In genomic region chr16:27717726-27718125, GRCh38 we compare ENCODE assay signal across 26 cellular contexts.
DNase-seq lines count a peak whose midpoint lies in the region; ATAC-seq, FAIRE-seq and TF ChIP-seq lines count a peak whose summit lies in the region.
"Had no signal": no experiment of that assay in that cellular context is flagged by ENCODE, and none has a peak within 500 bp of the region (broad histone marks: within the 10 kb centered on the region; RNA-seq: fewer than 3 reads in every experiment).

No MANE protein-coding gene starts in this region.

- WGBS in sigmoid colon, 2 donors, result 93 to 96% methylated on average over 2 of the region's 2 CpGs

- no peak for ATAC-seq in GM18511 (IDR thresholded peaks at IDR 0.05; ENCODE audit: unreplicated experiment)
- ATAC-seq in sciatic nerve, result no peak
- ATAC-seq: activated CD8-positive, alpha-beta T cell treated with anti-CD3 and anti-CD28 coated beads, Interleukin-2, amount 10 ng/mL, durations not matched to agents 7 days and 5 days; esophagus mucosa; GM23338 had no signal

- TF ChIP-seq POLR2A in sigmoid colon (IDR thresholded peaks at IDR 0.05), result no peak

- DNase-seq in D341Med (ENCODE audit: low spot score) (peak; percentile 71), SJCRH30 (peak; percentile 91 to 95), kidney (peak; percentile 18), sigmoid colon (peak; percentile 28), NCI-H1694 treated with DMSO at 0.1 percent for 48 hours (lab: John Stamatoyannopoulos, UW) (no peak), GM10266 (ENCODE audit: extremely low spot score) (no peak), sciatic nerve (ENCODE audit: low spot score) (no peak)
- DNase-seq: ACHN; activated CD8-positive, alpha-beta T cell treated with anti-CD3 and anti-CD28 coated beads, Interleukin-2, amount 10 ng/mL, durations not matched to agents 7 days and 5 days; activated naive CD4-positive, alpha-beta T cell; effector CD8-positive, alpha-beta T cell; NCI-H1417; NCI-H2107; NCI-H526; stimulated activated CD4-positive, alpha-beta T cell treated with anti-CD3 and anti-CD28 coated beads, Interleukin-4, amount 100 ng/mL, for 24 hours had no signal

- intact Hi-C loops in kidney (cut with DNase I) (no loop called here), sigmoid colon (cut with DNase I) (no loop called here), sciatic nerve (cut with DNase I) (no loop called here)

- FAIRE-seq in kidney (lab: Jason Lieb, UNC), result no peak
- FAIRE-seq: frontal cortex, islet of Langerhans, urothelium cell line had no signal

- H3K27ac ChIP-seq in SJCRH30 (peak overlapping the region; percentile 98), kidney (ENCODE audit: low read depth in 2 of 2, low read length in 2 of 2) (no peak overlapping the region), sigmoid colon (peak overlapping the region; percentile 46 to 68 (median 60))
- H3K27ac ChIP-seq: C4-2B, cardiac muscle cell, HL-60, neutrophil had no signal

- peak overlapping the region; percentile 49 for H3K4me3 ChIP-seq in SJCRH30
- no peak overlapping the region for H3K4me3 ChIP-seq in kidney (ENCODE audit: low read length in 2 of 2)
- no peak overlapping the region for H3K4me3 ChIP-seq in sigmoid colon
- H3K4me3 ChIP-seq: cardiac muscle cell, GM23338, smooth muscle cell had no signal

- H3K4me1 ChIP-seq in SJCRH30, result peaks cover 41% of the 10 kb centered on the region
- H3K4me1 ChIP-seq in kidney (ENCODE audit: control insufficient read depth in 1 of 2, insufficient read depth in 1 of 2, low read depth in 1 of 2, low read length in 2 of 2), result no peaks in the 10 kb centered on the region
- H3K4me1 ChIP-seq in sigmoid colon, result no peaks in the 10 kb centered on the region

- H3K9ac ChIP-seq in kidney (ENCODE audit: low read length in 2 of 2), result no peak overlapping the region

- H3K36me3 ChIP-seq in SJCRH30 (no peaks in the 10 kb centered on the region), kidney (ENCODE audit: control insufficient read depth in 1 of 2, insufficient read depth in 2 of 2, low read length in 2 of 2) (peaks cover 5 to 12% of the 10 kb centered on the region in 2 donors), sigmoid colon (peaks cover 0 to 14% (median 0%) of the 10 kb centered on the region in 4 donors)
- H3K36me3 ChIP-seq: cardiac muscle cell had no signal

- TF ChIP-seq CTCF in kidney (IDR thresholded peaks at IDR 0.05; ENCODE audit: borderline replicate concordance, extremely low read depth, insufficient read depth) (no peak), sigmoid colon (IDR thresholded peaks at IDR 0.05) (no peak), GM10266 (IDR thresholded peaks at IDR 0.05; ENCODE audit: control insufficient read depth, insufficient read depth, low read depth, missing control alignments) (no peak)

- H3K27me3 ChIP-seq in SJCRH30 (no peaks in the 10 kb centered on the region), sigmoid colon (no peaks in the 10 kb centered on the region)
- H3K27me3 ChIP-seq: cardiac muscle cell, neutrophil had no signal

- no peak for TF ChIP-seq EP300 in sigmoid colon (IDR thresholded peaks at IDR 0.05)

- H3K9me3 ChIP-seq in SJCRH30 (replicated peaks), result no peaks in the 10 kb centered on the region
- no peaks in the 10 kb centered on the region for H3K9me3 ChIP-seq in kidney (ENCODE audit: control insufficient read depth in 1 of 2, low read length in 2 of 2)
- no peaks in the 10 kb centered on the region for H3K9me3 ChIP-seq in sigmoid colon
- H3K9me3 ChIP-seq: neutrophil had no signal

Comparison
In these comparisons a context has a peak if more than half of its experiments do, and no peak if none do; other contexts are left out.
1. DNase-seq: peak in D341Med (single experiment), SJCRH30 (2 of 2), kidney (single experiment) and sigmoid colon (single experiment); none in NCI-H1694 treated with DMSO at 0.1 percent for 48 hours (single experiment), GM10266 (single experiment) and sciatic nerve (single experiment).
2. H3K27ac ChIP-seq: peak in SJCRH30 (single experiment) and sigmoid colon (4 of 4); none in kidney (0 of 2).